Comparison of ENCODE assay signal across 8 cellular contexts in the genomic region with DNA sequence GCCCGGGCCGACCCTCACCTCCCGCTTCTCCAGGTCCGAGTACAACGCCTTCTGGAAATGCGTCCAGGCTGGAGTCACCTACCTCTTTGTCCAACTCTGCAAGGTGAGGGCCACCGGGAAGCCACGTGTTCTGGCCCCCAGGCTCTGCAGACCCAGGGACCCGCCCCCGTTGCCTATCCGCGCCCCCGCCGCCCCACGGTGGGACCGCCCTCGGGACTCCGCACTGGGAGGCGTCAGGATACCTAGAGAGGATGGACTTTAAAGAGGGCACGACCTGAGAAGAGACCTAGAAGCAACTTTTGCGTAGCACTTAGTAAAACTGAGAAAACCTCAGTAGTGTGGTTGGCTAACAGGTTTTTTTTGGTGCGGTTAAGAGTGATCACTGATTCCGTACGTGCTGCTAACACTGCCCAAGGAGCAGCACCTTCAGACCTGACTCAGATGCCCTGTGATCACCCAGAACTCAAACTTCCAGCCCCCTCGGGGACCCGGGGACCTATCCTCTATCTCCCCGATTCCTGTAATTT. TPM values are rescaled to one million over a fixed set of nuclear protein-coding genes. Genes with fewer than 3 reads are reported as not detected.
DNase-seq lines count a peak whose midpoint lies in the region; ATAC-seq and TF ChIP-seq lines count a peak whose summit lies in the region.

No MANE protein-coding gene starts in this region.

- peak; percentile 30 for ATAC-seq in GM19467 (IDR thresholded peaks at IDR 0.05; ENCODE audit: unreplicated experiment)
- ATAC-seq in activated B cell treated with CpG ODN at 0.5 μM for 24 hours (ENCODE audit: low read depth): peak; percentile 52
- peak; percentile 78 for ATAC-seq in central memory CD8-positive, alpha-beta T cell (replicated peaks; ENCODE audit: extremely low read depth, poor library complexity, severe bottlenecking)
- ATAC-seq in right lobe of liver: peak; percentile 51 to 63 (median 56)

- TF ChIP-seq POLR2A in right lobe of liver (IDR thresholded peaks at IDR 0.05): no peak

- peak overlapping the region; percentile 72 for H3K27ac Mint-ChIP-seq in activated B cell treated with CpG ODN at 0.5 μM for 24 hours
- peak overlapping the region; percentile 88 for H3K27ac Mint-ChIP-seq in central memory CD8-positive, alpha-beta T cell (ENCODE audit: low read depth)

- peak overlapping the region; percentile 84 to 96 (median 93) for H3K9ac ChIP-seq in BLaER1 treated with 17β-estradiol and CSF1 and Interleukin-3, amounts not matched to agents 10 nM and 100 nM

- DNase-seq in HuH-7 (ENCODE audit: low spot score) (peak; percentile 68), activated B cell treated with CpG ODN at 0.5 μM for 24 hours (no peak), right lobe of liver (peak in 2 of 3 donors; percentile 70), C1 segment of cervical spinal cord (lab: John Stamatoyannopoulos, UW) (no peak)
- DNase-seq in central memory CD8-positive, alpha-beta T cell (ENCODE audit: low spot score in 2 of 2): peak; percentile 30 to 36
- peak; percentile 66 to 71 for DNase-seq in stimulated activated CD8-positive, alpha-beta memory T cell treated with anti-CD3 and anti-CD28 coated beads, Interleukin-15, amount 100 ng/mL, for 48 hours (ENCODE audit: low read depth in 2 of 2)

- H3K4me3 ChIP-seq in BLaER1 treated with 17β-estradiol and CSF1 and Interleukin-3, amounts not matched to agents 10 nM and 100 nM: peak overlapping the region; percentile 80 to 96 (median 86)
- H3K4me3 ChIP-seq in right lobe of liver: peak overlapping the region; percentile 77 to 100 (median 99)

- no peaks in the 10 kb centered on the region for H3K27me3 Mint-ChIP-seq in activated B cell treated with CpG ODN at 0.5 μM for 24 hours
- no peaks in the 10 kb centered on the region for H3K27me3 Mint-ChIP-seq in central memory CD8-positive, alpha-beta T cell

- peaks cover 19 to 49% (median 27%) of the 10 kb centered on the region in 10 experiments for H3K4me1 ChIP-seq in BLaER1 treated with 17β-estradiol and CSF1 and Interleukin-3, amounts not matched to agents 10 nM and 100 nM
- H3K4me1 ChIP-seq in right lobe of liver: peaks cover 0 to 9% (median 4%) of the 10 kb centered on the region in 4 donors

- no peaks in the 10 kb centered on the region for H3K9me3 ChIP-seq in BLaER1 treated with 17β-estradiol and CSF1 and Interleukin-3, amounts not matched to agents 10 nM and 100 nM (replicated peaks in 1 of 11)
- no peaks in the 10 kb centered on the region for H3K9me3 ChIP-seq in right lobe of liver

- intact Hi-C loops in activated B cell treated with CpG ODN at 0.5 μM for 24 hours (cut with micrococcal nuclease): loop anchor here (1.0 to 5.0 kb wide), 5 partner anchors 36 to 385 kb away; a partner anchor contains a TSS
- intact Hi-C loops in right lobe of liver (cut with DNase I): no loop called here

- CTCF ChIA-PET in activated B cell treated with CpG ODN at 0.5 μM for 24 hours (lab: Charles Lee): no interaction called here

- H3K27ac ChIP-seq in BLaER1 treated with 17β-estradiol and CSF1 and Interleukin-3, amounts not matched to agents 10 nM and 100 nM: peak overlapping the region; percentile 84 to 94 (median 91)
- peak overlapping the region; percentile 41 to 63 (median 44) for H3K27ac ChIP-seq in right lobe of liver

- H3K9me3 Mint-ChIP-seq in activated B cell treated with CpG ODN at 0.5 μM for 24 hours: no peaks in the 10 kb centered on the region
- no peaks in the 10 kb centered on the region for H3K9me3 Mint-ChIP-seq in central memory CD8-positive, alpha-beta T cell

- TF ChIP-seq CTCF in activated B cell treated with CpG ODN at 0.5 μM for 24 hours (IDR thresholded peaks at IDR 0.05): no peak
- TF ChIP-seq CTCF in right lobe of liver (IDR thresholded peaks at IDR 0.05): no peak

- H3K4me2 ChIP-seq in BLaER1 treated with 17β-estradiol and CSF1 and Interleukin-3, amounts not matched to agents 10 nM and 100 nM: peak overlapping the region; percentile 92 to 99 (median 97)

- WGBS in right lobe of liver (ENCODE audit: insufficient coverage, low coverage, low lambda C conversion rate, missing lambda C conversion rate): 5% methylated on average over 18 of the region's 27 CpGs

- POLR2A ChIA-PET in activated B cell treated with CpG ODN at 0.5 μM for 24 hours (lab: Charles Lee): no interaction called here

- H3K4me1 Mint-ChIP-seq in activated B cell treated with CpG ODN at 0.5 μM for 24 hours: peaks cover 37% of the 10 kb centered on the region
- H3K4me1 Mint-ChIP-seq in central memory CD8-positive, alpha-beta T cell: peaks cover 38% of the 10 kb centered on the region

- peaks cover 23% of the 10 kb centered on the region for H3K36me3 Mint-ChIP-seq in activated B cell treated with CpG ODN at 0.5 μM for 24 hours (ENCODE audit: low read depth)
- peaks cover 6% of the 10 kb centered on the region for H3K36me3 Mint-ChIP-seq in central memory CD8-positive, alpha-beta T cell (ENCODE audit: insufficient read depth)

- H3K36me3 ChIP-seq in BLaER1 treated with 17β-estradiol and CSF1 and Interleukin-3, amounts not matched to agents 10 nM and 100 nM: peaks cover 9 to 63% (median 40%) of the 10 kb centered on the region in 11 experiments; a peak in 17 of 22 replicates
- H3K36me3 ChIP-seq in right lobe of liver: no peaks in the 10 kb centered on the region

- H3K4me3 Mint-ChIP-seq in activated B cell treated with CpG ODN at 0.5 μM for 24 hours: peak overlapping the region; percentile 88
- H3K4me3 Mint-ChIP-seq in central memory CD8-positive, alpha-beta T cell: peak overlapping the region; percentile 88

- no peaks in the 10 kb centered on the region for H3K27me3 ChIP-seq in BLaER1 treated with 17β-estradiol and CSF1 and Interleukin-3, amounts not matched to agents 10 nM and 100 nM
- no peaks in the 10 kb centered on the region for H3K27me3 ChIP-seq in right lobe of liver

- peaks cover 3 to 49% (median 22%) of the 10 kb centered on the region in 11 experiments; a peak in 14 of 22 replicates for H4K20me1 ChIP-seq in BLaER1 treated with 17β-estradiol and CSF1 and Interleukin-3, amounts not matched to agents 10 nM and 100 nM

RNA-seq across cellular contexts. Expression of a gene that starts 0.5 kb away (rescaled TPM):
- total RNA-seq in activated B cell treated with CpG ODN at 0.5 μM for 24 hours: 46.9 and 55.3 TPM in 2 replicates
- 10 to 100 TPM; 29.4 to 65.7 (median 36.2) TPM for total RNA-seq in right lobe of liver

RNA-seq across cellular contexts. Expression of a gene that starts 12.7 kb away (rescaled TPM):
- total RNA-seq in activated B cell treated with CpG ODN at 0.5 μM for 24 hours: not detected in 2 replicates
- total RNA-seq in right lobe of liver: not detected

RNA-seq across cellular contexts. Expression of a gene that starts 17.5 kb away (rescaled TPM):
- total RNA-seq in activated B cell treated with CpG ODN at 0.5 μM for 24 hours (not detected in 2 replicates), right lobe of liver (under 1 TPM in 1 of 6 experiments, not detected in 5; 0.06 TPM)

RNA-seq across cellular contexts. Expression of a gene that starts 17.8 kb away (rescaled TPM):
- total RNA-seq in activated B cell treated with CpG ODN at 0.5 μM for 24 hours (not detected in 2 replicates), right lobe of liver (under 1 TPM in 1 of 6 experiments, not detected in 5; 0.24 TPM)

RNA-seq across cellular contexts. Expression of a gene that starts 32.5 kb away (rescaled TPM):
- total RNA-seq in activated B cell treated with CpG ODN at 0.5 μM for 24 hours: 1.5 and 1.7 TPM in 2 replicates
- 1 to 10 TPM; 1.0 to 4.0 (median 2.0) TPM for total RNA-seq in right lobe of liver

Comparison
In these comparisons a context has a peak if more than half of its experiments do, and no peak if none do; other contexts are left out.
1. DNase-seq: peak in HuH-7 (single experiment), central memory CD8-positive, alpha-beta T cell (2 of 2), right lobe of liver (2 of 3) and stimulated activated CD8-positive, alpha-beta memory T cell treated with anti-CD3 and anti-CD28 coated beads, Interleukin-15, amount 100 ng/mL, for 48 hours (2 of 2); none in activated B cell treated with CpG ODN at 0.5 μM for 24 hours (single experiment) and C1 segment of cervical spinal cord (0 of 14).
2. Peak in every context shown above with its lines, with median percentiles within 50 percentile points of each other: ATAC-seq.